In genomic region chr2:12915792-12916191, GRCh38 we compare ENCODE assay signal across 17 cellular contexts.
"Had no signal": no experiment of that assay in that cellular context is flagged by ENCODE, and none has a peak within 500 bp of the region (broad histone marks: within the 10 kb centered on the region; RNA-seq: fewer than 3 reads in every experiment).

No MANE protein-coding gene starts in this region.

- H3K9me3 ChIP-seq: esophagus squamous epithelium, lower lobe of right lung, suprapubic skin had no signal

- H3K27ac ChIP-seq: brain microvascular endothelial cell, dorsolateral prefrontal cortex, esophagus squamous epithelium, lower lobe of right lung, suprapubic skin had no signal

- H3K9me3 Mint-ChIP-seq: activated naive CD4-positive, alpha-beta T cell treated with anti-CD3 and anti-CD28 coated beads, Interleukin-2, amount 50 U/mL, for 24 hours; type B pancreatic cell had no signal

- H3K4me3 Mint-ChIP-seq: activated naive CD4-positive, alpha-beta T cell treated with anti-CD3 and anti-CD28 coated beads, Interleukin-2, amount 50 U/mL, for 24 hours; activated T-cell treated with anti-CD3 and anti-CD28 coated beads, Interleukin-2, amount 50 U/mL, for 24 hours; naive thymus-derived CD4-positive, alpha-beta T cell; type B pancreatic cell had no signal

- H3K36me3 Mint-ChIP-seq: activated naive CD4-positive, alpha-beta T cell treated with anti-CD3 and anti-CD28 coated beads, Interleukin-2, amount 50 U/mL, for 24 hours; type B pancreatic cell had no signal

- H3K4me3 ChIP-seq: dorsolateral prefrontal cortex, esophagus squamous epithelium, lower lobe of right lung, suprapubic skin had no signal

- H3K4me1 ChIP-seq: suprapubic skin had no signal

- H3K36me3 ChIP-seq: brain microvascular endothelial cell, esophagus squamous epithelium, lower lobe of right lung, suprapubic skin had no signal

- H3K27me3 Mint-ChIP-seq: type B pancreatic cell had no signal

- DNase-seq: activated effector memory CD4-positive, alpha-beta T cell treated with Interleukin-2 at 50 U/mL for 16 hours; activated T-cell treated with anti-CD3 and anti-CD28 coated beads, Interleukin-2, amount 50 U/mL, for 24 hours; amniotic stem cell; brain microvascular endothelial cell; dorsolateral prefrontal cortex; esophagus squamous epithelium; hippocampal formation; left cardiac atrium; lower lobe of right lung; midbrain; naive thymus-derived CD4-positive, alpha-beta T cell; right cardiac atrium; stimulated activated CD4-positive, alpha-beta T cell treated with anti-CD3 and anti-CD28 coated beads, Interleukin-2, amount 100 ng/mL, for 24 hours; stimulated activated naive CD4-positive, alpha-beta T cell had no signal

- H3K27me3 ChIP-seq: brain microvascular endothelial cell, esophagus squamous epithelium, suprapubic skin had no signal

- ATAC-seq: left cardiac atrium; lower lobe of right lung; naive thymus-derived CD4-positive, alpha-beta T cell; right cardiac atrium had no signal

- H3K27ac Mint-ChIP-seq: activated naive CD4-positive, alpha-beta T cell treated with anti-CD3 and anti-CD28 coated beads, Interleukin-2, amount 50 U/mL, for 24 hours; activated T-cell treated with anti-CD3 and anti-CD28 coated beads, Interleukin-2, amount 50 U/mL, for 24 hours; naive thymus-derived CD4-positive, alpha-beta T cell; type B pancreatic cell had no signal
